ENCODE assay signal across 8 cellular contexts in genomic region chr5:127875235-127876021, GRCh38.
DNase-seq lines count a peak whose midpoint lies in the region; ATAC-seq and TF ChIP-seq lines count a peak whose summit lies in the region.

No MANE protein-coding gene starts in this region.

- ATAC-seq in HG03097 (IDR thresholded peaks at IDR 0.05; ENCODE audit: low FRiP score, unreplicated experiment) = peak; percentile 89
- ATAC-seq in activated T-cell treated with anti-CD3 and anti-CD28 coated beads, Interleukin-2, amount 50 U/mL, for 4 hours = peak; percentile 60 to 66

- H3K4me1 Mint-ChIP-seq in activated T-cell treated with anti-CD3 and anti-CD28 coated beads, Interleukin-2, amount 50 U/mL, for 4 hours (ENCODE audit: low read depth) = no peaks in the 10 kb centered on the region

- H3K27ac ChIP-seq in cardiac muscle cell = peak overlapping the region; percentile 74

- H3K4me1 ChIP-seq in cardiac muscle cell (ENCODE audit: low read depth) = peaks cover 15% of the 10 kb centered on the region

- no peak overlapping the region for H3K4me3 Mint-ChIP-seq in activated T-cell treated with anti-CD3 and anti-CD28 coated beads, Interleukin-2, amount 50 U/mL, for 4 hours

- peak; percentile 10 for TF ChIP-seq CTCF in cardiac muscle cell (IDR thresholded peaks at IDR 0.05; ENCODE audit: low read depth, low read length)

- H3K27me3 Mint-ChIP-seq in activated T-cell treated with anti-CD3 and anti-CD28 coated beads, Interleukin-2, amount 50 U/mL, for 4 hours (ENCODE audit: low read depth) = peaks cover 8% of the 10 kb centered on the region

- H3K27me3 ChIP-seq in cardiac muscle cell = no peaks in the 10 kb centered on the region

- H3K9me3 Mint-ChIP-seq in activated T-cell treated with anti-CD3 and anti-CD28 coated beads, Interleukin-2, amount 50 U/mL, for 4 hours = no peaks in the 10 kb centered on the region

- no peaks in the 10 kb centered on the region for H3K36me3 Mint-ChIP-seq in activated T-cell treated with anti-CD3 and anti-CD28 coated beads, Interleukin-2, amount 50 U/mL, for 4 hours (ENCODE audit: insufficient read depth)

- peak; percentile 19 for DNase-seq in DMS114 treated with DMSO at 0.1 percent for 48 hours (lab: John Stamatoyannopoulos, UW; ENCODE audit: unreplicated experiment)
- peak; percentile 36 for DNase-seq in GM19238 (ENCODE audit: insufficient read length, low spot score)
- peak; percentile 69 for DNase-seq in NCI-H345 (lab: John Stamatoyannopoulos, UW)
- no peak for DNase-seq in activated T-cell treated with anti-CD3 and anti-CD28 coated beads, Interleukin-2, amount 50 U/mL, for 4 hours
- peak; percentile 84 to 91 for DNase-seq in cardiac muscle cell (ENCODE audit: low read depth in 1 of 2, low spot score in 1 of 2)
- peak; percentile 74 for DNase-seq in putamen (ENCODE audit: low spot score)
- DNase-seq in NCI-H128 (lab: John Stamatoyannopoulos, UW; ENCODE audit: unreplicated experiment) = no peak

- H3K4me3 ChIP-seq in cardiac muscle cell = no peak overlapping the region

- H3K36me3 ChIP-seq in cardiac muscle cell = no peaks in the 10 kb centered on the region

- no peaks in the 10 kb centered on the region for H3K9me3 ChIP-seq in cardiac muscle cell (ENCODE audit: low read depth)

Comparison
In these comparisons a context has a peak if more than half of its experiments do, and no peak if none do; other contexts are left out.
1. DNase-seq: peak in DMS114 treated with DMSO at 0.1 percent for 48 hours (single experiment), GM19238 (single experiment), NCI-H345 (single experiment), cardiac muscle cell (2 of 2) and putamen (single experiment); none in activated T-cell treated with anti-CD3 and anti-CD28 coated beads, Interleukin-2, amount 50 U/mL, for 4 hours (single experiment) and NCI-H128 (single experiment).